8 cellular contexts compared by ENCODE assay signal in genomic region chr6:158220786-158221442, GRCh38. TPM values are rescaled to one million over a fixed set of nuclear protein-coding genes. Genes with fewer than 3 reads are reported as not detected.
DNase-seq lines count a peak whose midpoint lies in the region; ATAC-seq, FAIRE-seq and TF ChIP-seq lines count a peak whose summit lies in the region.

No MANE protein-coding gene starts in this region.

- no peaks in the 10 kb centered on the region for H3K9me2 ChIP-seq in Loucy (replicated peaks; ENCODE audit: low read depth, low read length)

- no peaks in the 10 kb centered on the region for H3K9me3 Mint-ChIP-seq in type B pancreatic cell

- no peaks in the 10 kb centered on the region for H4K20me1 ChIP-seq in Loucy (ENCODE audit: insufficient read depth, low read length, poor library complexity, severe bottlenecking)
- no peaks in the 10 kb centered on the region for H4K20me1 ChIP-seq in osteoblast (ENCODE audit: insufficient read depth, low read length)

- H3K9ac ChIP-seq in Loucy (ENCODE audit: low read depth, low read length, poor library complexity, severe bottlenecking) = no peak overlapping the region

- peak overlapping the region; percentile 35 for H3K27ac Mint-ChIP-seq in type B pancreatic cell

- no peak overlapping the region for H3K4me2 ChIP-seq in Loucy (ENCODE audit: low read depth, low read length, poor library complexity, severe bottlenecking)
- H3K4me2 ChIP-seq in osteoblast (ENCODE audit: insufficient read depth, low read length) = no peak overlapping the region

- H3K9me3 ChIP-seq in Loucy (ENCODE audit: insufficient read depth, low read depth, low read length) (no peaks in the 10 kb centered on the region), osteoblast (ENCODE audit: low read depth, low read length) (no peaks in the 10 kb centered on the region)

- peak; percentile 82 for ATAC-seq in GM21619 (IDR thresholded peaks at IDR 0.05; ENCODE audit: unreplicated experiment)

- H3K4me3 ChIP-seq in Loucy (ENCODE audit: low read length, poor library complexity, severe bottlenecking) = no peak overlapping the region
- no peak overlapping the region for H3K4me3 ChIP-seq in osteoblast (ENCODE audit: insufficient read depth, low read length)

- H3K4me1 Mint-ChIP-seq in type B pancreatic cell (ENCODE audit: unreplicated experiment) = peaks cover 4% of the 10 kb centered on the region

- FAIRE-seq in frontal cortex (lab: Jason Lieb, UNC) = peak; percentile 99

- no peaks in the 10 kb centered on the region for H3K36me3 ChIP-seq in Loucy (ENCODE audit: insufficient read depth, low read length)
- H3K36me3 ChIP-seq in osteoblast (ENCODE audit: insufficient read depth, low read length) = no peaks in the 10 kb centered on the region

- no peaks in the 10 kb centered on the region for H3K4me1 ChIP-seq in Loucy (ENCODE audit: insufficient read depth, low read length, poor library complexity, severe bottlenecking)
- peaks cover 9% of the 10 kb centered on the region for H3K4me1 ChIP-seq in osteoblast (ENCODE audit: insufficient read depth, low read length)

- no peaks in the 10 kb centered on the region for H3K27me3 Mint-ChIP-seq in type B pancreatic cell

- in situ Hi-C loops in SK-MEL-5 (cut with HindIII; ENCODE audit: low pct_unique_long_range_greater_than_20kb, low sequenced_read_pairs) = no loop called here

- H3F3A ChIP-seq in Loucy (ENCODE audit: low read depth) = no peaks in the 10 kb centered on the region

- H3K36me3 Mint-ChIP-seq in type B pancreatic cell = no peaks in the 10 kb centered on the region

- DNase-seq in DMS153 treated with DMSO at 0.1 percent for 48 hours (lab: John Stamatoyannopoulos, UW; ENCODE audit: unreplicated experiment) = peak; percentile 57
- DNase-seq in SK-MEL-5 (ENCODE audit: low read depth, low spot score) = peak; percentile 84
- peak; percentile 69 for DNase-seq in activated gamma-delta T cell treated with Interleukin-2 at 50 U/mL for 16 hours
- peak; percentile 59 to 72 for DNase-seq in frontal cortex (ENCODE audit: low spot score in 2 of 2)
- DNase-seq in osteoblast (ENCODE audit: insufficient read length, low spot score, missing footprints) = peak; percentile 90
- peak; percentile 80 for DNase-seq in type B pancreatic cell (ENCODE audit: extremely low spot score, unreplicated experiment)

- H3K79me2 ChIP-seq in Loucy (ENCODE audit: insufficient read depth, low read length) (no peaks in the 10 kb centered on the region), osteoblast (ENCODE audit: insufficient read depth, low read length) (no peaks in the 10 kb centered on the region)

- H3K27ac ChIP-seq in osteoblast (ENCODE audit: low read depth, low read length) = no peak overlapping the region

- H3K4me3 Mint-ChIP-seq in type B pancreatic cell = no peak overlapping the region

- TF ChIP-seq CTCF in Loucy (conservative IDR thresholded peaks at IDR 0.05; ENCODE audit: low read length) (peak; percentile 90), osteoblast (IDR thresholded peaks at IDR 0.05; ENCODE audit: extremely low read depth, low read depth, low read length) (peak; percentile 89), type B pancreatic cell (conservative IDR thresholded peaks at IDR 0.05) (peak; percentile 97)

- H2AFZ ChIP-seq in Loucy (ENCODE audit: low read length) (no peak overlapping the region), osteoblast (ENCODE audit: low read length) (no peak overlapping the region)

- no peaks in the 10 kb centered on the region for H3K27me3 ChIP-seq in Loucy (ENCODE audit: insufficient read depth, low read length, poor library complexity, severe bottlenecking)
- H3K27me3 ChIP-seq in osteoblast (ENCODE audit: insufficient read depth, low read length) = no peaks in the 10 kb centered on the region

RNA-seq across cellular contexts. Expression of gene GTF2H5, which starts 52.8 kb away (rescaled TPM):
- 8.7 and 9.7 TPM in 2 replicates for total RNA-seq in SK-MEL-5 (2014; rRNA removed; shearing (Covaris generic))
- polyA plus RNA-seq in SK-MEL-5 (2015; cell fraction: cytosol; rRNA removed) = 3.1 and 3.7 TPM in 2 replicates
- 3.4 and 3.9 TPM in 2 replicates for polyA plus RNA-seq in SK-MEL-5 (2015; cell fraction: nucleus; rRNA removed)
- total RNA-seq in frontal cortex (20.0 TPM), osteoblast (6.2 and 7.2 TPM in 2 replicates), type B pancreatic cell (ENCODE audit: low replicate concordance) (27.3 and 29.9 TPM in 2 replicates)

RNA-seq across cellular contexts. Expression of gene SERAC1, which starts 52.9 kb away (rescaled TPM):
- total RNA-seq in SK-MEL-5 (2014; rRNA removed; shearing (Covaris generic)) = 6.6 and 6.7 TPM in 2 replicates
- 5.2 and 7.0 TPM in 2 replicates for polyA plus RNA-seq in SK-MEL-5 (2015; cell fraction: cytosol; rRNA removed)
- polyA plus RNA-seq in SK-MEL-5 (2015; cell fraction: nucleus; rRNA removed) = 11.1 and 11.9 TPM in 2 replicates
- total RNA-seq in frontal cortex (17.5 TPM), osteoblast (33.7 and 35.1 TPM in 2 replicates), type B pancreatic cell (ENCODE audit: low replicate concordance) (11.2 and 12.4 TPM in 2 replicates)
